ENCODE assay signal across 33 cellular contexts in the genomic region with DNA sequence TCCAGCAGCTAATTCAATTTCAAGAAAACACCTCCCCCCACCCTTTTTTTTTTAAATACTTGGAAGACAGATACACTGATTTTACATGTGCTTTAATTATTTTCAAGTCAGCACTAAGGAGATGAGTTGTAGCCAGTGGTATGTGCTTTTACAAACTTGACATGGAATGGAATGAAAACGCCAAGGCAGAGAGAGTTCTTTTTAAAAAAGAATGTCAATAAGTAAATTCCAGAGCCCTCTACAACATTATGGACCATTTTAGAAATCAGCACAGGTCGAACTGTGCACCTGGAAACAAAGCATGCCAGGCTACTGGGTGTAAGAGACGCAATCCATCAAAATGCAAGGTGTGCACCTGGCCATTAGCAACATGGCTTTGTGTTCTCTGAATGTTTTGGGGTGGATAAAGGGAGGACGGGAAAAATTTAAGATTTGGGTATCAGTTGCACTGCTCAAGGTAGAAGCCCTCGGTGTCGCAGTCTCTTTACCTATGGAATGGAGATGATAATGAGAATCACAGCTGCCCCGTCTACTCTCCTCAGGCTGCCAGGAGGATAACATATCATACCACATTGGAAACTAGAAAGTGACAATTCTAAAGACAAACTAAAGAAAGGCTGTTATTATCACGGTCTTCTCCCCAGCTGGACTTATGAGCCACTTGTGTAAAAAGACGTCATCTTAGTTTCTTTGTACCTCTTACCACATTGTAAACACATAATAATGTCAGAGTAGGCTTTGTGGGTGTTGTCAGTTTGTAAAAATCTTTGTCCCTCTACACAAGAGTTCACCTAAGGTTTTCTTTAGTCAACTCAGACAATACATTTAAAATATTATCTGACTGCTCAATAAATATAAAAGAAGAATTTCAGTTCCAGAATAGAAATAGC.
DNase-seq lines count a peak whose midpoint lies in the region; ATAC-seq, FAIRE-seq and TF ChIP-seq lines count a peak whose summit lies in the region.
"Had no signal": no experiment of that assay in that cellular context is flagged by ENCODE, and none has a peak within 500 bp of the region (broad histone marks: within the 10 kb centered on the region; RNA-seq: fewer than 3 reads in every experiment).

No MANE protein-coding gene starts in this region.

- RAD21 ChIA-PET in GM12878 (lab: Charles Lee; ENCODE audit: unreplicated experiment), result interaction anchor here (2.5 kb wide), 1 partner anchor 11 kb away, joined by 8 read pairs; no protein-coding TSS in a partner anchor

- 0 out of 2 replicates have a peak overlapping the region, but pooled peaks have one; percentile 2 for H2AFZ ChIP-seq in GM23248
- no peak overlapping the region for H2AFZ ChIP-seq in GM12878 (ENCODE audit: control insufficient read depth, low read depth, low read length)
- H2AFZ ChIP-seq: hepatocyte had no signal

- no peaks in the 10 kb centered on the region for H3F3A ChIP-seq in GM23248 (ENCODE audit: insufficient read depth)

- in situ Hi-C loops in GM23248 (cut with MboI) (no loop called here), GM12878 (cut with MboI) (no loop called here)

- H3K4me3 ChIP-seq in GM23248, result no peak overlapping the region
- no peak overlapping the region for H3K4me3 ChIP-seq in GM12878
- no peak overlapping the region for H3K4me3 ChIP-seq in lower lobe of right lung
- H3K4me3 ChIP-seq in upper lobe of right lung, result no peak overlapping the region
- no peak overlapping the region for H3K4me3 ChIP-seq in SJCRH30
- H3K4me3 ChIP-seq: cardiac muscle cell, gastrocnemius medialis, hepatocyte, Peyer's patch, psoas muscle, skin epidermis, transverse colon had no signal

- TF ChIP-seq POLR2A in GM12878 (IDR thresholded peaks at IDR 0.05; ENCODE audit: low read depth, low read length), result no peak

- H3K9me3 ChIP-seq in GM23248 (ENCODE audit: low read depth) (no peaks in the 10 kb centered on the region), GM12878 (replicated peaks; ENCODE audit: control insufficient read depth, insufficient read depth, low read length) (no peaks in the 10 kb centered on the region), lower lobe of right lung (no peaks in the 10 kb centered on the region), upper lobe of right lung (no peaks in the 10 kb centered on the region), SJCRH30 (replicated peaks) (no peaks in the 10 kb centered on the region)
- H3K9me3 ChIP-seq: gastrocnemius medialis, Peyer's patch, psoas muscle, transverse colon had no signal

- TF ChIP-seq EP300 in GM12878 (IDR thresholded peaks at IDR 0.05; ENCODE audit: borderline replicate concordance in 1 of 2, control insufficient read depth in 1 of 2, low read depth in 2 of 2, low read length in 2 of 2), result no peak

- CTCF ChIA-PET in GM12878 (lab: Yijun Ruan, JAX), result interaction anchor here (1.0 to 1.2 kb wide), 2 partner anchors 25 to 107 kb away, joined by 3 to 4 read pairs; no protein-coding TSS in a partner anchor

- BruUV-seq in GM12878 (replicated peaks; lab: Mats Ljungman, UMichigan), result no TSS peak

- no peak for ATAC-seq in GM12878
- peak; percentile 61 to 89 for ATAC-seq in lower lobe of right lung
- peak; percentile 70 for ATAC-seq in upper lobe of right lung
- no peak for ATAC-seq in HG03354 (IDR thresholded peaks at IDR 0.05; ENCODE audit: poor library complexity, severe bottlenecking, unreplicated experiment)
- no peak for ATAC-seq in GM18868 (IDR thresholded peaks at IDR 0.05; ENCODE audit: unreplicated experiment)
- ATAC-seq: activated T-helper 17 cell treated with anti-CD3 and anti-CD28 coated beads, Interleukin-2, amount 50 U/mL, for 72 hours; effector memory CD8-positive, alpha-beta T cell; esophagus mucosa; gastrocnemius medialis; left colon; psoas muscle; stimulated activated naive CD8-positive, alpha-beta T cell treated with anti-CD3 and anti-CD28 coated beads, Interleukin-15, amount 100 ng/mL, for 72 hours had no signal

- intact Hi-C loops in GM12878 (cut with micrococcal nuclease; ENCODE audit: unreplicated experiment), result no loop called here
- intact Hi-C loops in lower lobe of right lung (cut with DNase I), result no loop called here
- intact Hi-C loops in upper lobe of right lung (cut with DNase I), result no loop called here

- POLR2A ChIA-PET in GM12878 (lab: Charles Lee), result interaction anchor here (1.3 kb wide), 1 partner anchor 28 kb away, joined by 3 read pairs; no protein-coding TSS in a partner anchor

- H3K27ac ChIP-seq in GM23248 (no peak overlapping the region), GM12878 (ENCODE audit: control insufficient read depth, insufficient read depth) (no peak overlapping the region), lower lobe of right lung (no peak overlapping the region), upper lobe of right lung (no peak overlapping the region), SJCRH30 (no peak overlapping the region)
- H3K27ac ChIP-seq: cardiac muscle cell, gastrocnemius medialis, hepatocyte, Peyer's patch, psoas muscle, skin epidermis had no signal

- DNase-seq in GM23248 (peak; percentile 36), GM12878 (ENCODE audit: low read depth, low spot score) (no peak), lower lobe of right lung (no peak), upper lobe of right lung (no peak), SJCRH30 (no peak)
- DNase-seq: activated CD4-positive, alpha-beta T cell treated with anti-CD3 and anti-CD28 coated beads, Interleukin-2, amount 50 U/mL, for 48 hours; activated CD4-positive, CD25-positive, alpha-beta regulatory T cell; activated CD8-positive, alpha-beta memory T cell treated with anti-CD3 and anti-CD28 coated beads, Interleukin-2, amount 50 U/mL, for 4 hours; Calu3; cortex of kidney; DND-41; effector memory CD8-positive, alpha-beta T cell; gastrocnemius medialis; GOT3; left colon; naive B cell; NCI-H1694 treated with DMSO at 0.1 percent for 48 hours; NCI-H2171 treated with DMSO at 0.1 percent for 48 hours; NCI-H526; Peyer's patch; psoas muscle; stimulated activated CD8-positive, alpha-beta memory T cell treated with anti-CD3 and anti-CD28 coated beads, Interleukin-4, amount 100 ng/mL, for 48 hours; stimulated activated naive CD8-positive, alpha-beta T cell treated with anti-CD3 and anti-CD28 coated beads, Interleukin-15, amount 100 ng/mL, for 72 hours; T-helper 1 cell; transverse colon had no signal

- H3K4me2 ChIP-seq in GM23248 (ENCODE audit: unreplicated experiment) (peak overlapping the region; percentile 11), GM12878 (ENCODE audit: control insufficient read depth, insufficient read depth) (no peak overlapping the region)
- H3K4me2 ChIP-seq: hepatocyte had no signal

- no peaks in the 10 kb centered on the region for H3K36me3 ChIP-seq in GM23248 (ENCODE audit: low read depth)
- no peaks in the 10 kb centered on the region for H3K36me3 ChIP-seq in GM12878 (ENCODE audit: control insufficient read depth in 2 of 2, insufficient read depth in 2 of 2, low read length in 1 of 2)
- no peaks in the 10 kb centered on the region for H3K36me3 ChIP-seq in lower lobe of right lung
- H3K36me3 ChIP-seq in upper lobe of right lung, result no peaks in the 10 kb centered on the region
- H3K36me3 ChIP-seq in SJCRH30, result no peaks in the 10 kb centered on the region
- H3K36me3 ChIP-seq: cardiac muscle cell, gastrocnemius medialis, Peyer's patch, transverse colon had no signal

- no peaks in the 10 kb centered on the region for H3K9me2 ChIP-seq in GM23248 (ENCODE audit: insufficient read depth)

- peaks cover 6% of the 10 kb centered on the region; the same call in 1 of the 2 replicates for H3K4me1 ChIP-seq in GM23248 (ENCODE audit: insufficient read depth)
- no peaks in the 10 kb centered on the region for H3K4me1 ChIP-seq in GM12878 (ENCODE audit: control insufficient read depth, insufficient read depth, low read length)
- H3K4me1 ChIP-seq in lower lobe of right lung, result no peaks in the 10 kb centered on the region
- H3K4me1 ChIP-seq in upper lobe of right lung, result no peaks in the 10 kb centered on the region
- H3K4me1 ChIP-seq in SJCRH30, result no peaks in the 10 kb centered on the region
- H3K4me1 ChIP-seq: gastrocnemius medialis, Peyer's patch, psoas muscle, transverse colon had no signal

- no peak for TF ChIP-seq CTCF in GM12878 (IDR thresholded peaks at IDR 0.05 in 2 of 3, conservative IDR thresholded peaks at IDR 0.05 in 1 of 3; ENCODE audit: control insufficient read depth in 2 of 3, extremely low read depth in 1 of 3, insufficient read depth in 1 of 3, low read depth in 3 of 3, low read length in 3 of 3)
- TF ChIP-seq CTCF in lower lobe of right lung (IDR thresholded peaks at IDR 0.05), result no peak
- no peak for TF ChIP-seq CTCF in upper lobe of right lung (IDR thresholded peaks at IDR 0.05)

- no peaks in the 10 kb centered on the region for H3K27me3 ChIP-seq in GM23248 (replicated peaks; ENCODE audit: insufficient read depth)
- H3K27me3 ChIP-seq in GM12878 (replicated peaks in 1 of 2; ENCODE audit: control insufficient read depth in 2 of 2, insufficient read depth in 2 of 2, low read length in 1 of 2), result no peaks in the 10 kb centered on the region
- no peaks in the 10 kb centered on the region for H3K27me3 ChIP-seq in lower lobe of right lung (ENCODE audit: low read depth)
- no peaks in the 10 kb centered on the region for H3K27me3 ChIP-seq in upper lobe of right lung
- H3K27me3 ChIP-seq in SJCRH30, result no peaks in the 10 kb centered on the region
- H3K27me3 ChIP-seq: cardiac muscle cell, gastrocnemius medialis, hepatocyte, Peyer's patch, transverse colon had no signal

- 69 to 76% methylated on average over 9 of the region's 9 CpGs for WGBS in GM23248 (ENCODE audit: low coverage in 1 of 2, low lambda C conversion rate in 2 of 2, missing lambda C conversion rate in 2 of 2), 2 experiments
- WGBS in GM12878 (ENCODE audit: insufficient coverage, insufficient replicate concordance, low lambda C conversion rate, missing lambda C conversion rate), result 27% methylated on average over 9 of the region's 9 CpGs

- no peak for FAIRE-seq in GM12878 (lab: Jason Lieb, UNC)
- FAIRE-seq: GM12891 had no signal

- H3K9ac ChIP-seq in GM23248, result no peak overlapping the region
- H3K9ac ChIP-seq in GM12878 (ENCODE audit: control insufficient read depth, insufficient read depth, low read length), result no peak overlapping the region

- TF ChIP-seq RAD21 in GM12878 (IDR thresholded peaks at IDR 0.05; ENCODE audit: insufficient read depth, low read depth, low read length), result no peak

- H3K79me2 ChIP-seq in GM23248 (ENCODE audit: insufficient read depth), result no peaks in the 10 kb centered on the region
- no peaks in the 10 kb centered on the region for H3K79me2 ChIP-seq in GM12878 (ENCODE audit: control insufficient read depth, insufficient read depth, low read length)
- H3K79me2 ChIP-seq: hepatocyte had no signal

- H4K20me1 ChIP-seq in GM23248 (ENCODE audit: insufficient read depth) (no peaks in the 10 kb centered on the region), GM12878 (ENCODE audit: control insufficient read depth, insufficient read depth) (no peaks in the 10 kb centered on the region)

- SMC1A ChIA-PET in GM12878 (lab: Charles Lee; ENCODE audit: uncharacterized antibody, unreplicated experiment), result interaction anchor here (0.8 to 2.6 kb wide), 7 partner anchors 8 to 87 kb away, joined by 3 to 12 read pairs (median 5); no protein-coding TSS in a partner anchor

TF ChIP-seq in GM12878, 131 proteins besides CTCF, POLR2A, EP300 and RAD21 (continues in another document):
- 0 out of 2 replicates have a peak, but pooled peaks have one; percentile 8 for TF ChIP-seq NFXL1 (IDR thresholded peaks at IDR 0.05; ENCODE audit: borderline replicate concordance)

Comparison
In these comparisons a context has a peak if more than half of its experiments do, and no peak if none do; other contexts are left out.
1. ATAC-seq: peak in lower lobe of right lung (2 of 2) and upper lobe of right lung (single experiment); none in GM12878 (single experiment), HG03354 (single experiment) and GM18868 (single experiment).